In genomic region chr1:162055062-162055461, GRCh38 we compare ENCODE assay signal across 1 cellular context.
A peak's percentile ranks its signal among the peaks of the same experiment; 100 is the strongest.
TF ChIP-seq lines count a peak whose summit lies in the region.

No MANE protein-coding gene starts in this region.

TF ChIP-seq in K562, 482 proteins besides CTCF, POLR2A, EP300 and RAD21:
- TF ChIP-seq ATF3 (IDR thresholded peaks at IDR 0.05) (no peak), ATF3 (CRISPR knock-in tag; conservative IDR thresholded peaks at IDR 0.05) (no peak), ESRRA (IDR thresholded peaks at IDR 0.05; ENCODE audit: borderline replicate concordance, low read depth) (no peak), ARID2 (IDR thresholded peaks at IDR 0.05) (no peak), FOSL1 (tag; conservative IDR thresholded peaks at IDR 0.05) (peak; percentile 79)
- TF ChIP-seq, protein P1, sequence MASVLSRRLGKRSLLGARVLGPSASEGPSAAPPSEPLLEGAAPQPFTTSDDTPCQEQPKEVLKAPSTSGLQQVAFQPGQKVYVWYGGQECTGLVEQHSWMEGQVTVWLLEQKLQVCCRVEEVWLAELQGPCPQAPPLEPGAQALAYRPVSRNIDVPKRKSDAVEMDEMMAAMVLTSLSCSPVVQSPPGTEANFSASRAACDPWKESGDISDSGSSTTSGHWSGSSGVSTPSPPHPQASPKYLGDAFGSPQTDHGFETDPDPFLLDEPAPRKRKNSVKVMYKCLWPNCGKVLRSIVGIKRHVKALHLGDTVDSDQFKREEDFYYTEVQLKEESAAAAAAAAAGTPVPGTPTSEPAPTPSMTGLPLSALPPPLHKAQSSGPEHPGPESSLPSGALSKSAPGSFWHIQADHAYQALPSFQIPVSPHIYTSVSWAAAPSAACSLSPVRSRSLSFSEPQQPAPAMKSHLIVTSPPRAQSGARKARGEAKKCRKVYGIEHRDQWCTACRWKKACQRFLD (CRISPR knock-in tag; IDR thresholded peaks at IDR 0.05) = no peak
